In genomic region chr1:31412205-31412604, GRCh38 we compare ENCODE assay signal across 2 cellular contexts.
TF ChIP-seq lines count a peak whose summit lies in the region.

No MANE protein-coding gene starts in this region.

TF ChIP-seq in IMR-90, 13 proteins besides CTCF, POLR2A, EP300 and RAD21:
- TF ChIP-seq ELK1 (IDR thresholded peaks at IDR 0.05; ENCODE audit: borderline replicate concordance, low read depth, low read length) (no peak), MAFK (IDR thresholded peaks at IDR 0.05; ENCODE audit: low read depth, low read length) (no peak), MAZ (IDR thresholded peaks at IDR 0.05; ENCODE audit: borderline replicate concordance, low read depth, low read length) (no peak), RFX5 (IDR thresholded peaks at IDR 0.05; ENCODE audit: low read depth, low read length) (no peak), BHLHE40 (IDR thresholded peaks at IDR 0.05; ENCODE audit: low read depth, low read length) (no peak), MXI1 (IDR thresholded peaks at IDR 0.05; ENCODE audit: borderline replicate concordance, low read depth, low read length) (no peak)

TF ChIP-seq in neural cell, 6 proteins besides CTCF, POLR2A, EP300 and RAD21 (continued from another document):
- TF ChIP-seq REST (IDR thresholded peaks at IDR 0.05; ENCODE audit: borderline replicate concordance): no peak
- TF ChIP-seq POLR2AphosphoS5 (IDR thresholded peaks at IDR 0.05): no peak
- no peak for TF ChIP-seq MXI1 (conservative IDR thresholded peaks at IDR 0.05; ENCODE audit: poor library complexity, severe bottlenecking)
- no peak for TF ChIP-seq TAF1 (IDR thresholded peaks at IDR 0.05; ENCODE audit: low read depth)
- TF ChIP-seq SMC3 (conservative IDR thresholded peaks at IDR 0.05; ENCODE audit: poor library complexity): no peak
